In the genomic region with DNA sequence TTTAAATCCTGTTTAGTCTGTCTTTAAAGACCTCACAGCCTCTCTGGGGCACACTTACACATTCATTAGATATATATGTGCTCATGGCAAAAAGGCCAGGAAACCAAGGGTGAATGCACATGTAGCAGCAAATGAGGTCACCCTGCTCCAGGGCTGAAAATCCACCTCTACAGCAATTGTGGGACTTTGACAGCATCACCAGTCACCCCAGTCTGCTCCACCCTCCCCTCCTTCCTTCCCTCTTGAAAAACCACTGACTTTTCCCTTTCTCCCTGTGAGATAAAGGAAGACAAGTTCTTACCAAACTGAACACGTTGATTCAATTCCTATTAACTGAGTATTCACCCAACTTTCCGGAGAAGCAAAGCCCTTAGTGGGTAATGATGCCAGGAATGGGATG, we compare ENCODE assay signal across 18 cellular contexts. TPM values are rescaled to one million over a fixed set of nuclear protein-coding genes. Genes with fewer than 3 reads are reported as not detected.
"Had no signal": no experiment of that assay in that cellular context is flagged by ENCODE, and none has a peak within 500 bp of the region (broad histone marks: within the 10 kb centered on the region; RNA-seq: fewer than 3 reads in every experiment).

No MANE protein-coding gene starts in this region.

- H3K4me3 ChIP-seq: ascending aorta, cardiac muscle cell, gastrocnemius medialis, sigmoid colon had no signal

- H3K27ac Mint-ChIP-seq: activated CD4-positive, alpha-beta memory T cell treated with anti-CD3 and anti-CD28 coated beads, Interleukin-2, amount 10 ng/mL, durations not matched to agents 7 days and 5 days; nephron progenitor cell; T-helper 2 cell treated with Interferon-gamma antibody and Interleukin-4, amounts not matched to agents 5 μg/mL and 100 μg/mL, for 36 hours had no signal

- H3K27me3 ChIP-seq: ascending aorta, cardiac muscle cell, gastrocnemius medialis, sigmoid colon had no signal

- DNase-seq: activated CD4-positive, alpha-beta memory T cell treated with anti-CD3 and anti-CD28 coated beads, Interleukin-2, amount 10 ng/mL, durations not matched to agents 7 days and 5 days; activated CD8-positive, alpha-beta memory T cell treated with anti-CD3 and anti-CD28 coated beads, Interleukin-2, amount 50 U/mL, for 4 hours; gastrocnemius medialis; nephron progenitor cell; sigmoid colon; stimulated activated CD4-positive, alpha-beta T cell treated with anti-CD3 and anti-CD28 coated beads, Interleukin-12 subunit alpha, Interleukin-12 subunit beta, amount 100 ng/mL, for 4 hours; stimulated activated naive CD4-positive, alpha-beta T cell treated with Interleukin-2 at 50 U/mL for 16 hours; trophoblast cell had no signal

- FAIRE-seq: endometrium had no signal

- H3K4me3 Mint-ChIP-seq: activated CD4-positive, alpha-beta memory T cell treated with anti-CD3 and anti-CD28 coated beads, Interleukin-2, amount 10 ng/mL, durations not matched to agents 7 days and 5 days; nephron progenitor cell; T-helper 2 cell treated with Interferon-gamma antibody and Interleukin-4, amounts not matched to agents 5 μg/mL and 100 μg/mL, for 36 hours had no signal

- H3K36me3 ChIP-seq: ascending aorta, cardiac muscle cell, gastrocnemius medialis, sigmoid colon had no signal

- H3K9me3 Mint-ChIP-seq: activated CD4-positive, alpha-beta memory T cell treated with anti-CD3 and anti-CD28 coated beads, Interleukin-2, amount 10 ng/mL, durations not matched to agents 7 days and 5 days; nephron progenitor cell; T-helper 2 cell treated with Interferon-gamma antibody and Interleukin-4, amounts not matched to agents 5 μg/mL and 100 μg/mL, for 36 hours had no signal

- H3K9me3 ChIP-seq: ascending aorta, gastrocnemius medialis, sigmoid colon had no signal

- ATAC-seq: gastrocnemius medialis had no signal

RNA-seq across cellular contexts. Expression of gene GRXCR2, which starts 48.4 kb away (rescaled TPM):
- total RNA-seq: activated CD4-positive, alpha-beta memory T cell treated with anti-CD3 and anti-CD28 coated beads, Interleukin-2, amount 10 ng/mL, durations not matched to agents 7 days and 5 days; ascending aorta; cardiac muscle cell; fibroblast of lung; gastrocnemius medialis; kidney epithelial cell; liver; mesenteric fat pad; osteoblast; pulmonary artery endothelial cell; sigmoid colon had no signal
- polyA plus RNA-seq: cardiac muscle cell, fibroblast of lung, liver, sigmoid colon had no signal
